In the genomic region with DNA sequence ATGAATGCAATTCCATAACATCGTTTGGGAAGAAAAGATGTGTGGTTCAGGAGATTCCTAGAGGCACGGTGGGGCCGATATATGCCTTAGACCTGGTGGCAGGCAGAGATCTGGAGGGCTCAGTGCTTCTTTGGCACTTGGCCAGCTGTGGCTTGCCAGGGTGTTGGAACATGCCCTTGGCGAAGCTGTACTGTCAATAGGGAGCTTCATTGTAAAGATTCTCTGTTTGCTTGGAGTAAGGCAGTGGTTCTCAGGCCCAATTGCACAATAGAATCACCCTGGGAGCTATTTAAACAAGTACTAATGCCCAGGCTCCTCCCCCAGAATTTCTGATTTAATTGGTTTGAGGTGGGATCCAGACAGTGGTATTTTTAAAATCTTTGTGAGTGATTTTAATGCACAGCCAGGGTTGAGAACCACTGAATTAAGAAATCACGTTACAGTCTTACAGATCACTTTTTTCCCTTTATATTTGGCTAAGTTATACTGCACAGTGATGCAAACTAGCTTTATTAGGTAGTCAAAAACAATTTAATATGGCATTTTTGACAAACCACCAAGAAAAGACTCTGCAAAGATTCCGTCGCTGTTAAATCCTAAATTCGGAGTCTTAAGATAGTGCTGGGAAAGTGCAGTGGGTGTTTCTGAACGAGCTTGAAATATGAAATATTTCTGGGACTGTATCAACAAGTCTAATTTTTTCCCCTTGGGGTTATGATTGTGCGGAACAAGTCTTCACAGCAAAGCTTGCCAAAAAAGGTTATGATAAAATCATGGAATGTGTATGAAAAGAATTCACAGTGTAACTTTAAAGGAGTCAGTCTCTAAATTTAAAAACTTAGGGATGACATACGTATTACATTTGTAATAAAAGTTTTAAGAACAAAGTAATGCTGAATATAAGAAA, we compare ENCODE assay signal across 9 cellular contexts.
A peak's percentile ranks its signal among the peaks of the same experiment; 100 is the strongest.
DNase-seq lines count a peak whose midpoint lies in the region; ATAC-seq and TF ChIP-seq lines count a peak whose summit lies in the region.
"Had no signal": no experiment of that assay in that cellular context is flagged by ENCODE, and none has a peak within 500 bp of the region (broad histone marks: within the 10 kb centered on the region; RNA-seq: fewer than 3 reads in every experiment).

No MANE protein-coding gene starts in this region.

- no peaks in the 10 kb centered on the region for H3K36me3 ChIP-seq in tibial artery

- no peaks in the 10 kb centered on the region for H3K27me3 Mint-ChIP-seq in MCF 10A (ENCODE audit: insufficient read depth, unreplicated experiment)
- no peaks in the 10 kb centered on the region for H3K27me3 Mint-ChIP-seq in activated CD4-positive, alpha-beta T cell treated with anti-CD3 and anti-CD28 coated beads, Interleukin-2, amount 10 ng/mL, durations not matched to agents 7 days and 5 days

- H3K4me1 ChIP-seq in tibial artery = peaks cover 0 to 98% (median 67%) of the 10 kb centered on the region in 4 donors

- H3K36me3 Mint-ChIP-seq in MCF 10A (ENCODE audit: insufficient read depth, unreplicated experiment) = peaks cover 62% of the 10 kb centered on the region
- no peaks in the 10 kb centered on the region for H3K36me3 Mint-ChIP-seq in activated CD4-positive, alpha-beta T cell treated with anti-CD3 and anti-CD28 coated beads, Interleukin-2, amount 10 ng/mL, durations not matched to agents 7 days and 5 days (ENCODE audit: low read depth)

- no peaks in the 10 kb centered on the region for H3K9me3 Mint-ChIP-seq in MCF 10A (ENCODE audit: unreplicated experiment)
- H3K9me3 Mint-ChIP-seq in activated CD4-positive, alpha-beta T cell treated with anti-CD3 and anti-CD28 coated beads, Interleukin-2, amount 10 ng/mL, durations not matched to agents 7 days and 5 days = no peaks in the 10 kb centered on the region
- H3K9me3 Mint-ChIP-seq: neural crest cell had no signal

- no TSS peak for BruUV-seq in MCF 10A (replicated peaks; lab: Mats Ljungman, UMichigan)

- peak overlapping the region; percentile 10 for H3K4me3 Mint-ChIP-seq in MCF 10A (ENCODE audit: unreplicated experiment)
- H3K4me3 Mint-ChIP-seq in activated CD4-positive, alpha-beta T cell treated with anti-CD3 and anti-CD28 coated beads, Interleukin-2, amount 10 ng/mL, durations not matched to agents 7 days and 5 days = no peak overlapping the region
- H3K4me3 Mint-ChIP-seq: neural crest cell had no signal

- peak; percentile 73 for ATAC-seq in left colon
- no peak for ATAC-seq in GM18867 (IDR thresholded peaks at IDR 0.05; ENCODE audit: unreplicated experiment)
- ATAC-seq: body of pancreas had no signal

- CTCF ChIA-PET in MCF 10A (lab: Yijun Ruan, JAX) = interaction anchor here (0.6 to 2.6 kb wide), 16 partner anchors 9 to 130 kb away, joined by 3 to 15 read pairs (median 4); no protein-coding TSS in a partner anchor
- CTCF ChIA-PET in activated CD4-positive, alpha-beta T cell treated with anti-CD3 and anti-CD28 coated beads, Interleukin-2, amount 10 ng/mL, durations not matched to agents 7 days and 5 days (lab: Charles Lee) = no interaction called here

- no peaks in the 10 kb centered on the region for H3K27me3 ChIP-seq in tibial artery
- H3K27me3 ChIP-seq: body of pancreas had no signal

- H3K4me3 ChIP-seq in tibial artery = peak overlapping the region in 1 of 2 donors; percentile 35
- H3K4me3 ChIP-seq: body of pancreas had no signal

- TF ChIP-seq CTCF in MCF 10A (IDR thresholded peaks at IDR 0.05; ENCODE audit: unreplicated experiment) (no peak), tibial artery (IDR thresholded peaks at IDR 0.05) (no peak)

- H3K9me3 ChIP-seq in tibial artery = no peaks in the 10 kb centered on the region
- H3K9me3 ChIP-seq: body of pancreas had no signal

- DNase-seq in NCI-H1105 (lab: John Stamatoyannopoulos, UW) (peak; percentile 27), MCF 10A (ENCODE audit: unreplicated experiment) (peak; percentile 92), left colon (peak in 1 of 2 donors; percentile 49), tibial artery (peak in 1 of 2 donors; percentile 45), glomerular visceral epithelial cell (ENCODE audit: extremely low spot score) (no peak)
- DNase-seq in activated CD4-positive, alpha-beta T cell treated with anti-CD3 and anti-CD28 coated beads, Interleukin-2, amount 10 ng/mL, durations not matched to agents 7 days and 5 days = no peak

- peaks cover 46% of the 10 kb centered on the region for H3K4me1 Mint-ChIP-seq in MCF 10A (ENCODE audit: insufficient read depth, unreplicated experiment)
- H3K4me1 Mint-ChIP-seq in activated CD4-positive, alpha-beta T cell treated with anti-CD3 and anti-CD28 coated beads, Interleukin-2, amount 10 ng/mL, durations not matched to agents 7 days and 5 days = no peaks in the 10 kb centered on the region
- H3K4me1 Mint-ChIP-seq: neural crest cell had no signal

- H3K27ac ChIP-seq in tibial artery = peak overlapping the region; percentile 79 to 83

- intact Hi-C loops in MCF 10A (cut with micrococcal nuclease) = no loop called here
- intact Hi-C loops in left colon (cut with DNase I, micrococcal nuclease) = no loop called here
- intact Hi-C loops in tibial artery (cut with DNase I; ENCODE audit: low total_unique reads) = loop anchor here (10.0 kb wide), 1 partner anchor 59 kb away; no protein-coding TSS in a partner anchor

- H3K27ac Mint-ChIP-seq in MCF 10A (ENCODE audit: low read depth, unreplicated experiment) = peak overlapping the region; percentile 54
- no peak overlapping the region for H3K27ac Mint-ChIP-seq in activated CD4-positive, alpha-beta T cell treated with anti-CD3 and anti-CD28 coated beads, Interleukin-2, amount 10 ng/mL, durations not matched to agents 7 days and 5 days

- POLR2A ChIA-PET in MCF 10A (lab: Yijun Ruan, JAX) = interaction anchor here (0.6 to 9.8 kb wide), 22 partner anchors 11 to 81 kb away, joined by 3 to 183 read pairs (median 8); a partner anchor contains a TSS
- POLR2A ChIA-PET in activated CD4-positive, alpha-beta T cell treated with anti-CD3 and anti-CD28 coated beads, Interleukin-2, amount 10 ng/mL, durations not matched to agents 7 days and 5 days (lab: Charles Lee) = interaction anchor here (0.6 kb wide), 1 partner anchor 221 kb away, joined by 6 read pairs; no protein-coding TSS in a partner anchor

Comparison
In these comparisons a context has a peak if more than half of its experiments do, and no peak if none do; other contexts are left out.
1. DNase-seq: peak in NCI-H1105 (single experiment) and MCF 10A (single experiment); none in glomerular visceral epithelial cell (single experiment) and activated CD4-positive, alpha-beta T cell treated with anti-CD3 and anti-CD28 coated beads, Interleukin-2, amount 10 ng/mL, durations not matched to agents 7 days and 5 days (single experiment).